In genomic region chr9:126386814-126387213, GRCh38 we compare ENCODE assay signal across 14 cellular contexts.
"Had no signal": no experiment of that assay in that cellular context is flagged by ENCODE, and none has a peak within 500 bp of the region (broad histone marks: within the 10 kb centered on the region; RNA-seq: fewer than 3 reads in every experiment).

No MANE protein-coding gene starts in this region.

- H3K27ac ChIP-seq: brain microvascular endothelial cell, colonic mucosa, left ventricle myocardium inferior, parathyroid adenoma had no signal

- H2AFZ ChIP-seq: parathyroid adenoma had no signal

- H3K9ac ChIP-seq: parathyroid adenoma, SK-N-SH had no signal

- H3K4me2 ChIP-seq: SK-N-SH, smooth muscle cell had no signal

- H3K9me3 ChIP-seq: colonic mucosa, left ventricle myocardium inferior, sigmoid colon, SK-N-SH had no signal

- H3K27me3 ChIP-seq: brain microvascular endothelial cell, colonic mucosa, sigmoid colon had no signal

- H3K36me3 ChIP-seq: brain microvascular endothelial cell, colonic mucosa had no signal

- FAIRE-seq: kidney had no signal

- H3K4me3 ChIP-seq: colonic mucosa, left ventricle myocardium inferior, sigmoid colon, smooth muscle cell had no signal

- H3K4me1 ChIP-seq: colonic mucosa, parathyroid adenoma had no signal

- ATAC-seq: stimulated activated memory B cell treated with anti-CD40 and anti-IgM and Interleukin-4, amounts not matched to agents 10 μg/mL and 1 μg/mL and 100 μg/mL, for 72 hours had no signal

- DNase-seq: activated CD4-positive, alpha-beta memory T cell treated with anti-CD3 and anti-CD28 coated beads, Interleukin-2, amount 10 ng/mL, durations not matched to agents 7 days and 5 days; activated CD4-positive, alpha-beta T cell treated with anti-CD3 and anti-CD28 coated beads for 48 hours; activated gamma-delta T cell treated with Interleukin-2 at 50 U/mL for 16 hours; aorta; brain microvascular endothelial cell; kidney; left ventricle myocardium inferior; sigmoid colon; SK-N-SH; stimulated activated CD4-positive, alpha-beta T cell treated with anti-CD3 and anti-CD28 coated beads, Interleukin-15, amount 100 ng/mL, for 24 hours had no signal
